ENCODE assay signal across 1 cellular context in the genomic region with DNA sequence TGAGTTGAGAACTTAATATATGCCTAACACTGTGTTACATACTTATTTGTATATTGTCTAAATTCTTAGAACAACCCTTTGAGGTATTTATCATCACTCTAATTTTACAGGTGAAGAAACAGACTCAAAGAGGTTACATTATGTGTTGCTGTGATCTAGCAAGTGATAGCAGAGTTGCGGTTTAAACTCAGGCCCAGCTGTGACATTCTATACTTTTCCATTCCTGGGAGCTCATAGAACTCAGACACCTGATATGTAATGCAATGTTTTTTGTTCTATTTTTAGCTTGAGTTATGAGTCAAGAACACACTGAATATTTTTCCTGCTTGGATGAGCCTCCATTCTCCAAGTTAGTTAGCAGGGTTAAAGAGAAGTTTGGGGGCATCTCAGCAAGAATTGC.
TF ChIP-seq lines count a peak whose summit lies in the region.

No MANE protein-coding gene starts in this region.

TF ChIP-seq in endothelial cell of umbilical vein, 7 proteins besides CTCF, POLR2A, EP300 and RAD21:
- TF ChIP-seq GATA2 (IDR thresholded peaks at IDR 0.05; ENCODE audit: insufficient read depth, insufficient read length, low read depth, low read length) (peak; percentile 17), JUN (IDR thresholded peaks at IDR 0.05; ENCODE audit: borderline replicate concordance, insufficient read depth, insufficient read length, low read depth) (no peak), FOS (IDR thresholded peaks at IDR 0.05; ENCODE audit: borderline replicate concordance, insufficient read depth, low read length) (peak; percentile 24), POLR2AphosphoS5 (IDR thresholded peaks at IDR 0.05; ENCODE audit: insufficient read depth, low read depth, low read length) (no peak)
